ENCODE assay signal across 9 cellular contexts in the genomic region with DNA sequence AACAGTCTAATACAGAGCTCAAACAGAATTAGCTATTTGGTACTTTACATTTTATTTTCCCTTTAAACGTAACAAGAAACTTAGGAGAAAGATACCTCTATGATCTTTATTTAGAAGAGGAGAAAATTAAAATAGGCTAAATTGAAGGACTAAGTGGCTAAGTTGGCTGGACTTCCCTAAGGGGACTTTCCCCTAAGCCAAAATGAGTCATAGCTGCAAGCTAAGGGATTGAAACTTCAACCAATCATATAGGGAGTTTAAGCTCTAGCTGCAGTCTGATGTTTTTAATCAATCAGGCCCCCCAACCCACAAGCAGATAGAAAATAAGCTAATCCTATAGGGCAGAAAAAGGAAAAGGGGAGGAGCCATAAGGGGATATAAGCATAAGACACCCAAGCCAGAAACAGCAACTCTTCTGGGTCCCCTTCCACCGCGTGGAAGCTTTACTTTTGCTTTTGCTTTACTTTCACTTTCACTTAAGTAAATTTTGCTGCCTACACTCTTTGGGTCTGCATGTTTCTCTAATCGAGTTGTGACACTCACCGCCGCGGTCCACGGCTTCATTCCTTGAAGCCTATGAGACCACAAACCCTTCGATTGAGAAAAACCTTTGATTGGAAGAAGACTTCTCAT.
DNase-seq lines count a peak whose midpoint lies in the region; ATAC-seq, FAIRE-seq and TF ChIP-seq lines count a peak whose summit lies in the region.
"Had no signal": no experiment of that assay in that cellular context is flagged by ENCODE, and none has a peak within 500 bp of the region (broad histone marks: within the 10 kb centered on the region; RNA-seq: fewer than 3 reads in every experiment).

No MANE protein-coding gene starts in this region.

- ATAC-seq in activated naive CD4-positive, alpha-beta T cell treated with anti-CD3 and anti-CD28 coated beads, Interleukin-2, amount 50 U/mL, for 72 hours: peak; percentile 51 to 63

- no peak overlapping the region for H3K27ac Mint-ChIP-seq in activated naive CD4-positive, alpha-beta T cell treated with anti-CD3 and anti-CD28 coated beads, Interleukin-2, amount 50 U/mL, for 72 hours

- H3K4me3 ChIP-seq in ACC112 (ENCODE audit: low read depth, low read length) (peak overlapping the region; percentile 38; the same call in 1 of the 2 replicates), smooth muscle cell (no peak overlapping the region)

- no peak for DNase-seq in GM19239 (ENCODE audit: insufficient read length, low spot score)
- peak; percentile 6 for DNase-seq in HuH-7 (ENCODE audit: low spot score)
- no peak for DNase-seq in activated naive CD4-positive, alpha-beta T cell treated with anti-CD3 and anti-CD28 coated beads, Interleukin-2, amount 50 U/mL, for 72 hours (ENCODE audit: low spot score in 2 of 2)
- DNase-seq in NCI-H526 treated with DMSO at 0.1 percent for 48 hours (lab: John Stamatoyannopoulos, UW): no peak
- DNase-seq in hypothalamus (lab: John Stamatoyannopoulos, UW): no peak
- no peak for DNase-seq in posterior vena cava (ENCODE audit: low spot score)
- no peak for DNase-seq in smooth muscle cell (lab: John Stamatoyannopoulos, UW; ENCODE audit: unreplicated experiment)
- DNase-seq: head of caudate nucleus had no signal

- H3K27ac ChIP-seq in ACC112 (ENCODE audit: low read depth, low read length): no peak overlapping the region
- no peak overlapping the region for H3K27ac ChIP-seq in smooth muscle cell (ENCODE audit: low read depth)

- no peaks in the 10 kb centered on the region for H4K20me1 ChIP-seq in smooth muscle cell (ENCODE audit: low read depth)

- H3K4me2 ChIP-seq in smooth muscle cell: no peak overlapping the region

- no peaks in the 10 kb centered on the region for H3K36me3 ChIP-seq in ACC112 (ENCODE audit: insufficient read depth, low read length)
- H3K36me3 ChIP-seq in smooth muscle cell (ENCODE audit: low read depth): no peaks in the 10 kb centered on the region

- intact Hi-C loops in posterior vena cava (cut with DNase I): no loop called here

- H3K27me3 ChIP-seq in ACC112 (ENCODE audit: insufficient read depth, low read length) (no peaks in the 10 kb centered on the region), smooth muscle cell (ENCODE audit: low read depth) (no peaks in the 10 kb centered on the region)

- H3F3A ChIP-seq in smooth muscle cell (ENCODE audit: low read depth): no peaks in the 10 kb centered on the region

- no peaks in the 10 kb centered on the region for H3K79me2 ChIP-seq in ACC112 (ENCODE audit: control insufficient read depth, insufficient read depth, low read length, unreplicated experiment)
- no peaks in the 10 kb centered on the region for H3K79me2 ChIP-seq in smooth muscle cell (ENCODE audit: low read depth)

- TF ChIP-seq CTCF in smooth muscle cell (IDR thresholded peaks at IDR 0.05; ENCODE audit: borderline replicate concordance, insufficient read depth, poor library complexity, severe bottlenecking): no peak

- H2AFZ ChIP-seq in ACC112 (ENCODE audit: low read length, unreplicated experiment): no peak overlapping the region
- no peak overlapping the region for H2AFZ ChIP-seq in smooth muscle cell (ENCODE audit: low read depth)

- 96% methylated on average over 9 of the region's 9 CpGs for WGBS in smooth muscle cell (ENCODE audit: low lambda C conversion rate)

- peaks cover 27 to 34% of the 10 kb centered on the region in 2 donors for H3K9me3 Mint-ChIP-seq in activated naive CD4-positive, alpha-beta T cell treated with anti-CD3 and anti-CD28 coated beads, Interleukin-2, amount 50 U/mL, for 72 hours

- peak; percentile 84 for FAIRE-seq in GM19239 (lab: Jason Lieb, UNC)

- no peaks in the 10 kb centered on the region for H3K9me3 ChIP-seq in smooth muscle cell (replicated peaks; ENCODE audit: low read depth)

- H3K4me1 ChIP-seq in ACC112 (ENCODE audit: control insufficient read depth, insufficient read depth, low read length, unreplicated experiment): no peaks in the 10 kb centered on the region
- no peaks in the 10 kb centered on the region for H3K4me1 ChIP-seq in smooth muscle cell (ENCODE audit: low read depth)

- no peaks in the 10 kb centered on the region for H3K36me3 Mint-ChIP-seq in activated naive CD4-positive, alpha-beta T cell treated with anti-CD3 and anti-CD28 coated beads, Interleukin-2, amount 50 U/mL, for 72 hours

- H3K9ac ChIP-seq in smooth muscle cell (ENCODE audit: low read depth): no peak overlapping the region
